Comparison of ENCODE assay signal across 9 cellular contexts in genomic region chr5:108521011-108521700, GRCh38.
DNase-seq lines count a peak whose midpoint lies in the region; ATAC-seq and TF ChIP-seq lines count a peak whose summit lies in the region.
"Had no signal": no experiment of that assay in that cellular context is flagged by ENCODE, and none has a peak within 500 bp of the region (broad histone marks: within the 10 kb centered on the region; RNA-seq: fewer than 3 reads in every experiment).

No MANE protein-coding gene starts in this region.

- peak; percentile 72 for DNase-seq in GM06990 (ENCODE audit: extremely low read depth, insufficient read length)
- DNase-seq in amniotic stem cell (lab: John Stamatoyannopoulos, UW): no peak
- no peak for DNase-seq in cerebellum (ENCODE audit: low spot score)
- DNase-seq in GM19240 (ENCODE audit: insufficient read length, low spot score): no peak
- DNase-seq in NCI-H1436 treated with DMSO at 0.1 percent for 48 hours (lab: John Stamatoyannopoulos, UW): no peak
- DNase-seq: activated CD8-positive, alpha-beta memory T cell treated with anti-CD3 and anti-CD28 coated beads for 24 hours had no signal

- H3K9ac ChIP-seq in OCI-LY3 (ENCODE audit: low read length): no peak overlapping the region

- no peaks in the 10 kb centered on the region for H3K27me3 ChIP-seq in GM06990 (replicated peaks; ENCODE audit: control insufficient read depth, insufficient read depth, low read length)
- no peaks in the 10 kb centered on the region for H3K27me3 ChIP-seq in OCI-LY3 (ENCODE audit: low read depth, low read length)

- no peak overlapping the region for H2AFZ ChIP-seq in OCI-LY3 (ENCODE audit: low read depth, low read length)

- peaks cover 43% of the 10 kb centered on the region for H3K4me1 ChIP-seq in OCI-LY3 (ENCODE audit: low read length)

- peak overlapping the region; percentile 51 for H3K4me2 ChIP-seq in OCI-LY3 (ENCODE audit: low read length)

- no peaks in the 10 kb centered on the region for H3K9me3 ChIP-seq in OCI-LY3 (ENCODE audit: insufficient read depth, low read length)

- no peak for TF ChIP-seq CTCF in GM06990 (IDR thresholded peaks at IDR 0.05; ENCODE audit: insufficient read depth, low read length, poor library complexity, severe bottlenecking)
- no peak for TF ChIP-seq CTCF in OCI-LY3 (IDR thresholded peaks at IDR 0.05; ENCODE audit: low read depth, low read length)

- ATAC-seq in GM19455 (IDR thresholded peaks at IDR 0.05; ENCODE audit: unreplicated experiment) (peak; percentile 88), HG02973 (IDR thresholded peaks at IDR 0.05; ENCODE audit: unreplicated experiment) (peak; percentile 95)

- H4K20me1 ChIP-seq in OCI-LY3 (ENCODE audit: insufficient read depth, low read length): no peaks in the 10 kb centered on the region

- peak overlapping the region; percentile 22 for H3K4me3 ChIP-seq in GM06990 (replicated peaks; ENCODE audit: low read depth, low read length)
- peak overlapping the region; percentile 31 for H3K4me3 ChIP-seq in OCI-LY3 (ENCODE audit: low read length)

- H3K36me3 ChIP-seq in GM06990 (ENCODE audit: control insufficient read depth, insufficient read depth, low read length) (no peaks in the 10 kb centered on the region), OCI-LY3 (replicated peaks; ENCODE audit: low read depth, low read length) (no peaks in the 10 kb centered on the region)

- no peaks in the 10 kb centered on the region for H3K79me2 ChIP-seq in OCI-LY3 (ENCODE audit: low read length)

- H3K27ac ChIP-seq in OCI-LY3 (ENCODE audit: low read length): no peak overlapping the region
